Comparison of ENCODE assay signal across 1 cellular context in the genomic region with DNA sequence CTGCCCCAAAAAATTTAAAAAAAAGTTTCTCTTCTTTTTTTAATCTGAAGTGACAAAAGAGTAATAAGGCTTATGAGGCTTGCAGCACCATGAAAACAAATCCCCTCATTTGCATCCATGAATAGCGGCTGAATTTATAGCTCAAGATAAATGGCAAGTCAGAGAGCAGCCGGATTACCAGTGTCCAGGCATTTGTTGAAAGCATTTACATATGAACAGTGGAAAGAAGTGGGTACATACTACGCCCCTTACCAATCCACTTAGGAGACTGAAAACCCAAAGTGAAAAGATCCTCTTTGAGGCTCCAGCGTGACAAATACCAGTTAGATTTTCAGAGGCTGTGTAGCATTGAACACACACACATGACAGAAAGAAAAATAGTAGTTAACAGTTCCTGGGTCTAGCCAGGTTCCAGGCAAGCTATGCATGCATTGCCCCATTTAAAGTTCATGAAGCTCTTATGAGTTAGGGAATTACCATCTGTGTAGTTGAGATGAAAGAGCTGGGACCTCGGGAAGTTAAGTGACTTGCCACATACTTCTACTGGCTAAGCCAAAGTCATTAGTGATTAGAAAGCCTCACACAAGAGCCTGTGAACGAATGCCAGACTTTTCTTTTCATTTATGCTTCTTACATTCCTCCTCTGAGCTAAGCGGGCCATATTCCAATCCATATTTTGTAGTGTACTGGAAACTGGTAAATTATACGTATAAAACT.
TF ChIP-seq lines count a peak whose summit lies in the region.

No MANE protein-coding gene starts in this region.

TF ChIP-seq in IMR-90, 13 proteins besides CTCF, POLR2A, EP300 and RAD21:
- TF ChIP-seq CEBPB (IDR thresholded peaks at IDR 0.05; ENCODE audit: low read depth, low read length), result no peak
- TF ChIP-seq MAZ (IDR thresholded peaks at IDR 0.05; ENCODE audit: borderline replicate concordance, low read depth, low read length), result no peak
- TF ChIP-seq, protein P1, sequence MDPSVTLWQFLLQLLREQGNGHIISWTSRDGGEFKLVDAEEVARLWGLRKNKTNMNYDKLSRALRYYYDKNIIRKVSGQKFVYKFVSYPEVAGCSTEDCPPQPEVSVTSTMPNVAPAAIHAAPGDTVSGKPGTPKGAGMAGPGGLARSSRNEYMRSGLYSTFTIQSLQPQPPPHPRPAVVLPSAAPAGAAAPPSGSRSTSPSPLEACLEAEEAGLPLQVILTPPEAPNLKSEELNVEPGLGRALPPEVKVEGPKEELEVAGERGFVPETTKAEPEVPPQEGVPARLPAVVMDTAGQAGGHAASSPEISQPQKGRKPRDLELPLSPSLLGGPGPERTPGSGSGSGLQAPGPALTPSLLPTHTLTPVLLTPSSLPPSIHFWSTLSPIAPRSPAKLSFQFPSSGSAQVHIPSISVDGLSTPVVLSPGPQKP (IDR thresholded peaks at IDR 0.05; ENCODE audit: borderline replicate concordance, low read depth, low read length), result no peak
- no peak for TF ChIP-seq RCOR1 (IDR thresholded peaks at IDR 0.05; ENCODE audit: insufficient replicate concordance, low read length)
- TF ChIP-seq, protein P2, sequence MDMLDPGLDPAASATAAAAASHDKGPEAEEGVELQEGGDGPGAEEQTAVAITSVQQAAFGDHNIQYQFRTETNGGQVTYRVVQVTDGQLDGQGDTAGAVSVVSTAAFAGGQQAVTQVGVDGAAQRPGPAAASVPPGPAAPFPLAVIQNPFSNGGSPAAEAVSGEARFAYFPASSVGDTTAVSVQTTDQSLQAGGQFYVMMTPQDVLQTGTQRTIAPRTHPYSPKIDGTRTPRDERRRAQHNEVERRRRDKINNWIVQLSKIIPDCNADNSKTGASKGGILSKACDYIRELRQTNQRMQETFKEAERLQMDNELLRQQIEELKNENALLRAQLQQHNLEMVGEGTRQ (IDR thresholded peaks at IDR 0.05; ENCODE audit: low read depth, low read length), result no peak
- TF ChIP-seq BHLHE40 (IDR thresholded peaks at IDR 0.05; ENCODE audit: low read depth, low read length), result no peak
- no peak for TF ChIP-seq MAFK (IDR thresholded peaks at IDR 0.05; ENCODE audit: low read depth, low read length)
- no peak for TF ChIP-seq FOS (IDR thresholded peaks at IDR 0.05; ENCODE audit: low read depth, low read length)
- TF ChIP-seq MXI1 (IDR thresholded peaks at IDR 0.05; ENCODE audit: borderline replicate concordance, low read depth, low read length), result no peak
- no peak for TF ChIP-seq CHD1 (IDR thresholded peaks at IDR 0.05; ENCODE audit: low read depth, low read length)
- TF ChIP-seq SMC3 (IDR thresholded peaks at IDR 0.05; ENCODE audit: low read depth, low read length), result no peak
- TF ChIP-seq RFX5 (IDR thresholded peaks at IDR 0.05; ENCODE audit: low read depth, low read length), result no peak
